In genomic region chr4:38190717-38191178, GRCh38 we compare ENCODE assay signal across 10 cellular contexts.
DNase-seq lines count a peak whose midpoint lies in the region; ATAC-seq and TF ChIP-seq lines count a peak whose summit lies in the region.
"Had no signal": no experiment of that assay in that cellular context is flagged by ENCODE, and none has a peak within 500 bp of the region (broad histone marks: within the 10 kb centered on the region; RNA-seq: fewer than 3 reads in every experiment).

No MANE protein-coding gene starts in this region.

- no peak for TF ChIP-seq CTCF in gastroesophageal sphincter (IDR thresholded peaks at IDR 0.05)
- no peak for TF ChIP-seq CTCF in foreskin keratinocyte (conservative IDR thresholded peaks at IDR 0.05)

- ATAC-seq in gastroesophageal sphincter (peak; percentile 63), foreskin keratinocyte (no peak), GM18861 (IDR thresholded peaks at IDR 0.05; ENCODE audit: unreplicated experiment) (no peak)

- 20 to 100% methylated on average over 1 of the region's 4 CpGs for WGBS in gastroesophageal sphincter (ENCODE audit: low coverage in 1 of 2), 2 donors

- H3K4me3 ChIP-seq in gastroesophageal sphincter: no peak overlapping the region
- no peak overlapping the region for H3K4me3 ChIP-seq in rectal smooth muscle tissue (ENCODE audit: low read length)

- no peak overlapping the region for H3K9ac ChIP-seq in rectal smooth muscle tissue (ENCODE audit: low read length)

- H3K36me3 ChIP-seq in gastroesophageal sphincter (no peaks in the 10 kb centered on the region), rectal smooth muscle tissue (ENCODE audit: control insufficient read depth, insufficient read depth, low read length) (no peaks in the 10 kb centered on the region)

- H3K27me3 ChIP-seq in gastroesophageal sphincter (no peaks in the 10 kb centered on the region), rectal smooth muscle tissue (ENCODE audit: control insufficient read depth, insufficient read depth, low read length) (no peaks in the 10 kb centered on the region), foreskin keratinocyte (no peaks in the 10 kb centered on the region)

- H3K4me1 ChIP-seq in gastroesophageal sphincter (peaks cover 0 to 35% (median 12%) of the 10 kb centered on the region in 3 donors), rectal smooth muscle tissue (ENCODE audit: control insufficient read depth, insufficient read depth, low read length) (peaks cover 3% of the 10 kb centered on the region), foreskin keratinocyte (peaks cover 4% of the 10 kb centered on the region)

- no peak for TF ChIP-seq POLR2A in gastroesophageal sphincter (IDR thresholded peaks at IDR 0.05)

- DNase-seq in EH (ENCODE audit: low read depth) (peak; percentile 96), T1000 (lab: John Stamatoyannopoulos, UW) (peak; percentile 85), foreskin keratinocyte (no peak), SHP77 (lab: John Stamatoyannopoulos, UW) (no peak)
- DNase-seq in activated CD4-positive, alpha-beta T cell treated with anti-CD3 and anti-CD28 coated beads for 48 hours: no peak
- DNase-seq: GDM1 had no signal

- no peak for TF ChIP-seq EP300 in gastroesophageal sphincter (IDR thresholded peaks at IDR 0.05)

- H3K27ac ChIP-seq in gastroesophageal sphincter (peak overlapping the region in 3 of 4 donors; percentile 64 to 66 (median 65)), rectal smooth muscle tissue (ENCODE audit: low read depth, low read length) (peak overlapping the region; percentile 6), foreskin keratinocyte (no peak overlapping the region)
- H3K27ac ChIP-seq: epithelial cell of prostate had no signal

- H3K9me3 ChIP-seq in gastroesophageal sphincter: peaks cover 0 to 8% (median 0%) of the 10 kb centered on the region in 3 donors

Comparison
In these comparisons a context has a peak if more than half of its experiments do, and no peak if none do; other contexts are left out.
1. DNase-seq: peak in EH (single experiment) and T1000 (single experiment); none in foreskin keratinocyte (0 of 2), activated CD4-positive, alpha-beta T cell treated with anti-CD3 and anti-CD28 coated beads for 48 hours (single experiment) and SHP77 (0 of 2).